ENCODE assay signal across 20 cellular contexts in genomic region chr19:35208121-35208520, GRCh38. TPM values are rescaled to one million over a fixed set of nuclear protein-coding genes. Genes with fewer than 3 reads are reported as not detected.
DNase-seq lines count a peak whose midpoint lies in the region; ATAC-seq and TF ChIP-seq lines count a peak whose summit lies in the region.
"Had no signal": no experiment of that assay in that cellular context is flagged by ENCODE, and none has a peak within 500 bp of the region (broad histone marks: within the 10 kb centered on the region; RNA-seq: fewer than 3 reads in every experiment).

No MANE protein-coding gene starts in this region.

- H3K9me3 Mint-ChIP-seq in activated T-cell treated with anti-CD3 and anti-CD28 coated beads, Interleukin-2, amount 50 U/mL, for 24 hours = peaks cover 3% of the 10 kb centered on the region
- no peaks in the 10 kb centered on the region for H3K9me3 Mint-ChIP-seq in activated T-cell treated with anti-CD3 and anti-CD28 coated beads, Interleukin-2, amount 50 U/mL, for 4 hours
- no peaks in the 10 kb centered on the region for H3K9me3 Mint-ChIP-seq in activated naive CD8-positive, alpha-beta T cell treated with anti-CD3 and anti-CD28 coated beads, Interleukin-2, amount 50 U/mL, for 24 hours
- H3K9me3 Mint-ChIP-seq in stimulated activated memory B cell treated with anti-CD40 and anti-IgM and Interleukin-4, amounts not matched to agents 10 μg/mL and 1 μg/mL and 100 μg/mL, for 72 hours = peaks cover 2% of the 10 kb centered on the region

- H3K4me3 ChIP-seq in SU-DHL-6 (ENCODE audit: insufficient read depth, low read length, poor library complexity, severe bottlenecking) = no peak overlapping the region
- H3K4me3 ChIP-seq: A549, coronary artery, left ventricle myocardium inferior, uterus had no signal

- H3K27ac ChIP-seq in SU-DHL-6 (ENCODE audit: low read depth, low read length) = peak overlapping the region; percentile 91
- H3K27ac ChIP-seq: A549, coronary artery, left ventricle myocardium inferior, uterus had no signal

- no peaks in the 10 kb centered on the region for H3K9me2 ChIP-seq in SU-DHL-6 (replicated peaks; ENCODE audit: insufficient read depth, low read length)
- H3K9me2 ChIP-seq: SK-N-SH had no signal

- no peaks in the 10 kb centered on the region for H3K36me3 Mint-ChIP-seq in activated T-cell treated with anti-CD3 and anti-CD28 coated beads, Interleukin-2, amount 50 U/mL, for 24 hours (ENCODE audit: low read depth)
- H3K36me3 Mint-ChIP-seq in activated T-cell treated with anti-CD3 and anti-CD28 coated beads, Interleukin-2, amount 50 U/mL, for 4 hours (ENCODE audit: insufficient read depth) = peaks cover 2% of the 10 kb centered on the region
- H3K36me3 Mint-ChIP-seq in activated naive CD8-positive, alpha-beta T cell treated with anti-CD3 and anti-CD28 coated beads, Interleukin-2, amount 50 U/mL, for 24 hours (ENCODE audit: low read depth) = peaks cover 3% of the 10 kb centered on the region
- H3K36me3 Mint-ChIP-seq in stimulated activated memory B cell treated with anti-CD40 and anti-IgM and Interleukin-4, amounts not matched to agents 10 μg/mL and 1 μg/mL and 100 μg/mL, for 72 hours = peaks cover 5% of the 10 kb centered on the region

- H3F3A ChIP-seq in SU-DHL-6 (ENCODE audit: insufficient read depth) = peaks cover 55% of the 10 kb centered on the region

- no peaks in the 10 kb centered on the region for H3K36me3 ChIP-seq in SU-DHL-6 (ENCODE audit: low read length)
- H3K36me3 ChIP-seq: left ventricle myocardium inferior, uterus had no signal

- H3K4me1 Mint-ChIP-seq in activated T-cell treated with anti-CD3 and anti-CD28 coated beads, Interleukin-2, amount 50 U/mL, for 24 hours (ENCODE audit: low read depth) = peaks cover 85% of the 10 kb centered on the region
- H3K4me1 Mint-ChIP-seq in activated T-cell treated with anti-CD3 and anti-CD28 coated beads, Interleukin-2, amount 50 U/mL, for 4 hours (ENCODE audit: low read depth) = peaks cover 84% of the 10 kb centered on the region
- peaks cover 86% of the 10 kb centered on the region for H3K4me1 Mint-ChIP-seq in activated naive CD8-positive, alpha-beta T cell treated with anti-CD3 and anti-CD28 coated beads, Interleukin-2, amount 50 U/mL, for 24 hours
- H3K4me1 Mint-ChIP-seq in stimulated activated memory B cell treated with anti-CD40 and anti-IgM and Interleukin-4, amounts not matched to agents 10 μg/mL and 1 μg/mL and 100 μg/mL, for 72 hours = peaks cover 84% of the 10 kb centered on the region

- in situ Hi-C loops in ACHN (cut with HindIII; ENCODE audit: low pct_ligation_motif_present, low pct_unique_long_range_greater_than_20kb, low sequenced_read_pairs) = no loop called here

- H3K4me2 ChIP-seq in SU-DHL-6 (ENCODE audit: low read depth, low read length, poor library complexity, severe bottlenecking) = peak overlapping the region; percentile 35
- H3K4me2 ChIP-seq: A549, SK-N-SH had no signal

- no peaks in the 10 kb centered on the region for H3K9me3 ChIP-seq in SU-DHL-6 (ENCODE audit: insufficient read depth, low read length)
- H3K9me3 ChIP-seq: A549, left ventricle myocardium inferior, SK-N-SH, uterus had no signal

- no peaks in the 10 kb centered on the region for H4K20me1 ChIP-seq in SU-DHL-6 (ENCODE audit: low read depth, low read length)

- H3K27me3 Mint-ChIP-seq in activated T-cell treated with anti-CD3 and anti-CD28 coated beads, Interleukin-2, amount 50 U/mL, for 24 hours = no peaks in the 10 kb centered on the region
- H3K27me3 Mint-ChIP-seq in activated T-cell treated with anti-CD3 and anti-CD28 coated beads, Interleukin-2, amount 50 U/mL, for 4 hours (ENCODE audit: low read depth) = no peaks in the 10 kb centered on the region
- no peaks in the 10 kb centered on the region for H3K27me3 Mint-ChIP-seq in activated naive CD8-positive, alpha-beta T cell treated with anti-CD3 and anti-CD28 coated beads, Interleukin-2, amount 50 U/mL, for 24 hours
- H3K27me3 Mint-ChIP-seq in stimulated activated memory B cell treated with anti-CD40 and anti-IgM and Interleukin-4, amounts not matched to agents 10 μg/mL and 1 μg/mL and 100 μg/mL, for 72 hours = no peaks in the 10 kb centered on the region

- H3K4me3 Mint-ChIP-seq in activated T-cell treated with anti-CD3 and anti-CD28 coated beads, Interleukin-2, amount 50 U/mL, for 24 hours = no peak overlapping the region
- no peak overlapping the region for H3K4me3 Mint-ChIP-seq in activated T-cell treated with anti-CD3 and anti-CD28 coated beads, Interleukin-2, amount 50 U/mL, for 4 hours
- no peak overlapping the region for H3K4me3 Mint-ChIP-seq in activated naive CD8-positive, alpha-beta T cell treated with anti-CD3 and anti-CD28 coated beads, Interleukin-2, amount 50 U/mL, for 24 hours
- no peak overlapping the region for H3K4me3 Mint-ChIP-seq in stimulated activated memory B cell treated with anti-CD40 and anti-IgM and Interleukin-4, amounts not matched to agents 10 μg/mL and 1 μg/mL and 100 μg/mL, for 72 hours

- no peak for ATAC-seq in activated T-cell treated with anti-CD3 and anti-CD28 coated beads, Interleukin-2, amount 50 U/mL, for 4 hours
- no peak for ATAC-seq in activated naive CD8-positive, alpha-beta T cell treated with anti-CD3 and anti-CD28 coated beads, Interleukin-2, amount 50 U/mL, for 24 hours
- no peak for ATAC-seq in stimulated activated memory B cell treated with anti-CD40 and anti-IgM and Interleukin-4, amounts not matched to agents 10 μg/mL and 1 μg/mL and 100 μg/mL, for 72 hours
- ATAC-seq in HG03097 (IDR thresholded peaks at IDR 0.05; ENCODE audit: low FRiP score, unreplicated experiment) (no peak), HG03469 (IDR thresholded peaks at IDR 0.05; ENCODE audit: unreplicated experiment) (no peak)
- ATAC-seq: A549, Panc1 had no signal

- no peaks in the 10 kb centered on the region for H3K27me3 ChIP-seq in SU-DHL-6 (ENCODE audit: low read length)
- H3K27me3 ChIP-seq: uterus had no signal

- H3K9ac ChIP-seq in SU-DHL-6 (ENCODE audit: low read length) = no peak overlapping the region
- H3K9ac ChIP-seq: SK-N-SH had no signal

- H3K27ac Mint-ChIP-seq in activated T-cell treated with anti-CD3 and anti-CD28 coated beads, Interleukin-2, amount 50 U/mL, for 24 hours = peak overlapping the region; percentile 91
- H3K27ac Mint-ChIP-seq in activated naive CD8-positive, alpha-beta T cell treated with anti-CD3 and anti-CD28 coated beads, Interleukin-2, amount 50 U/mL, for 24 hours = peak overlapping the region; percentile 89
- H3K27ac Mint-ChIP-seq in stimulated activated memory B cell treated with anti-CD40 and anti-IgM and Interleukin-4, amounts not matched to agents 10 μg/mL and 1 μg/mL and 100 μg/mL, for 72 hours = peak overlapping the region; percentile 75

- H2AFZ ChIP-seq in SU-DHL-6 (ENCODE audit: low read depth, low read length, severe bottlenecking) = no peak overlapping the region

- no peaks in the 10 kb centered on the region for H3K79me2 ChIP-seq in SU-DHL-6 (ENCODE audit: insufficient read depth, low read length)

- TF ChIP-seq CTCF in SU-DHL-6 (IDR thresholded peaks at IDR 0.05; ENCODE audit: insufficient read depth, low read length, poor library complexity, severe bottlenecking) = no peak

- DNase-seq in activated T-cell treated with anti-CD3 and anti-CD28 coated beads, Interleukin-2, amount 50 U/mL, for 24 hours = peak; percentile 24
- no peak for DNase-seq in activated T-cell treated with anti-CD3 and anti-CD28 coated beads, Interleukin-2, amount 50 U/mL, for 4 hours
- DNase-seq in activated naive CD8-positive, alpha-beta T cell treated with anti-CD3 and anti-CD28 coated beads, Interleukin-2, amount 50 U/mL, for 24 hours = no peak
- DNase-seq in ACHN = no peak
- DNase-seq: EL, KG1, left ventricle myocardium inferior, NCI-H1092 treated with DMSO at 0.1 percent for 48 hours, NCI-H69, SK-N-SH, uterus had no signal

RNA-seq across cellular contexts. Expression of gene FAM187B, which starts 20.4 kb away (rescaled TPM):
- not detected for total RNA-seq in activated T-cell treated with anti-CD3 and anti-CD28 coated beads, Interleukin-2, amount 50 U/mL, for 4 hours
- total RNA-seq: epithelial cell of proximal tubule, left ventricle myocardium inferior, posterior vena cava had no signal

RNA-seq across cellular contexts. Expression of gene LSR, which starts 40.7 kb away (rescaled TPM):
- total RNA-seq in activated T-cell treated with anti-CD3 and anti-CD28 coated beads, Interleukin-2, amount 50 U/mL, for 4 hours = 10 to 100 TPM; 14.0 to 18.7 (median 17.1) TPM

RNA-seq across cellular contexts. Expression of gene FXYD5, which starts 53.6 kb away (rescaled TPM):
- 100 to 1,000 TPM; 363 to 466 (median 421) TPM for total RNA-seq in activated T-cell treated with anti-CD3 and anti-CD28 coated beads, Interleukin-2, amount 50 U/mL, for 4 hours
